1 cellular context compared by ENCODE assay signal in genomic region chr3:159845737-159846136, GRCh38.
TF ChIP-seq lines count a peak whose summit lies in the region.

No MANE protein-coding gene starts in this region.

TF ChIP-seq in WTC11, 78 proteins besides CTCF, POLR2A, EP300 and RAD21 (continued from another document):
- no peak for TF ChIP-seq IRF1 (CRISPR knock-in tag; IDR thresholded peaks at IDR 0.05)
